ENCODE assay signal across 8 cellular contexts in genomic region chr5:178130576-178131445, GRCh38. TPM values are rescaled to one million over a fixed set of nuclear protein-coding genes. Genes with fewer than 3 reads are reported as not detected.
DNase-seq lines count a peak whose midpoint lies in the region; ATAC-seq, FAIRE-seq and TF ChIP-seq lines count a peak whose summit lies in the region.

Gene RMND5B (plus strand): TSS chr5:178131014. CDS start chr5:178138120, 7,106 bp downstream.

- H3K23me2 ChIP-seq in H1 (ENCODE audit: low read depth, low read length), result peaks cover 5% of the 10 kb centered on the region; the same call in 1 of the 2 replicates

- H3K4me3 Mint-ChIP-seq in CD8-positive, alpha-beta T cell, result peak within 1 kb of the TSS; percentile 83
- peak within 1 kb of the TSS; percentile 59 for H3K4me3 Mint-ChIP-seq in activated CD8-positive, alpha-beta memory T cell treated with anti-CD3 and anti-CD28 coated beads, Interleukin-2, amount 10 ng/mL, durations not matched to agents 7 days and 5 days

- intact Hi-C loops in CD8-positive, alpha-beta T cell (cut with DNase I, micrococcal nuclease), result loop anchor here (1.0 kb wide), 3 partner anchors 10 to 22 kb away; partner anchors contain the start of gene NHP2 (in 1 of the 2)

- H3K23ac ChIP-seq in H1 (ENCODE audit: insufficient read length) (no peak within 1 kb of the TSS), mesenchymal stem cell (ENCODE audit: low read length in 2 of 2) (no peak within 1 kb of the TSS)

- peak; percentile 82 for ATAC-seq in CD8-positive, alpha-beta T cell
- peak; percentile 86 for ATAC-seq in GM19452 (IDR thresholded peaks at IDR 0.05; ENCODE audit: unreplicated experiment)
- ATAC-seq in HG03571 (IDR thresholded peaks at IDR 0.05; ENCODE audit: unreplicated experiment), result peak; percentile 85
- peak; percentile 81 for ATAC-seq in activated CD8-positive, alpha-beta memory T cell treated with anti-CD3 and anti-CD28 coated beads, Interleukin-2, amount 10 ng/mL, durations not matched to agents 7 days and 5 days

- H2BK12ac ChIP-seq in H1 (ENCODE audit: low read depth, low read length) (no peak within 1 kb of the TSS; the same call in 1 of the 2 replicates), mesenchymal stem cell (ENCODE audit: low read length in 2 of 2) (peak within 1 kb of the TSS in 1 of 2 experiments; percentile 6)

- peak within 1 kb of the TSS; percentile 90 for H4K8ac ChIP-seq in H1 (ENCODE audit: extremely low read depth, insufficient read depth, low read length)
- peak within 1 kb of the TSS; percentile 86 for H4K8ac ChIP-seq in mesenchymal stem cell (ENCODE audit: low read length)

- H3K27me3 ChIP-seq in CD8-positive, alpha-beta T cell (ENCODE audit: insufficient read depth, low read length), result no peaks in the 10 kb centered on the region
- H3K27me3 ChIP-seq in NT2/D1 (ENCODE audit: insufficient read depth, insufficient read length), result no peaks in the 10 kb centered on the region
- no peaks in the 10 kb centered on the region for H3K27me3 ChIP-seq in H1 (replicated peaks in 1 of 4; ENCODE audit: control insufficient read depth in 3 of 4, extremely low read depth in 1 of 4, insufficient read depth in 3 of 4, low read length in 3 of 4)
- H3K27me3 ChIP-seq in mesenchymal stem cell (ENCODE audit: control insufficient read depth in 1 of 2, insufficient read depth in 1 of 2, low read length in 2 of 2), result no peaks in the 10 kb centered on the region

- H3K9me3 Mint-ChIP-seq in CD8-positive, alpha-beta T cell, result no peaks in the 10 kb centered on the region
- H3K9me3 Mint-ChIP-seq in activated CD8-positive, alpha-beta memory T cell treated with anti-CD3 and anti-CD28 coated beads, Interleukin-2, amount 10 ng/mL, durations not matched to agents 7 days and 5 days (ENCODE audit: low read depth), result no peaks in the 10 kb centered on the region

- H2BK120ac ChIP-seq in H1 (replicated peaks; ENCODE audit: low read depth, low read length), result peak within 1 kb of the TSS; percentile 61
- peak within 1 kb of the TSS; percentile 83 for H2BK120ac ChIP-seq in mesenchymal stem cell (ENCODE audit: low read depth, low read length)

- H3K27ac Mint-ChIP-seq in CD8-positive, alpha-beta T cell, result peak within 1 kb of the TSS; percentile 75
- H3K27ac Mint-ChIP-seq in activated CD8-positive, alpha-beta memory T cell treated with anti-CD3 and anti-CD28 coated beads, Interleukin-2, amount 10 ng/mL, durations not matched to agents 7 days and 5 days, result peak within 1 kb of the TSS; percentile 57

- no peaks in the 10 kb centered on the region for H3K9me3 ChIP-seq in CD8-positive, alpha-beta T cell (ENCODE audit: low read length)
- H3K9me3 ChIP-seq in NT2/D1 (ENCODE audit: insufficient read depth, low read length), result no peaks in the 10 kb centered on the region
- no peaks in the 10 kb centered on the region for H3K9me3 ChIP-seq in H1 (ENCODE audit: insufficient read depth in 2 of 2, low read depth in 1 of 2, low read length in 1 of 2)
- no peaks in the 10 kb centered on the region for H3K9me3 ChIP-seq in mesenchymal stem cell (ENCODE audit: control insufficient read depth, low read length)

- H4K91ac ChIP-seq in H1 (replicated peaks; ENCODE audit: insufficient read length, low read length) (peak within 1 kb of the TSS; percentile 44), mesenchymal stem cell (ENCODE audit: low read length) (peak within 1 kb of the TSS; percentile 76)

- H3K79me2 ChIP-seq in H1 (ENCODE audit: control insufficient read depth in 1 of 2, insufficient read depth in 2 of 2, low read length in 2 of 2), result peaks cover 4 to 42% of the 10 kb centered on the region in 2 experiments; a peak in 3 of 4 replicates

- H2AK5ac ChIP-seq in H1 (ENCODE audit: low read depth, low read length), result no peak within 1 kb of the TSS
- no peak within 1 kb of the TSS for H2AK5ac ChIP-seq in mesenchymal stem cell (ENCODE audit: low read length, severe bottlenecking)

- no peak within 1 kb of the TSS for H2BK20ac ChIP-seq in H1 (ENCODE audit: low read length)

- H3K27me3 Mint-ChIP-seq in CD8-positive, alpha-beta T cell (ENCODE audit: low read depth), result no peaks in the 10 kb centered on the region
- peaks cover 5% of the 10 kb centered on the region for H3K27me3 Mint-ChIP-seq in activated CD8-positive, alpha-beta memory T cell treated with anti-CD3 and anti-CD28 coated beads, Interleukin-2, amount 10 ng/mL, durations not matched to agents 7 days and 5 days

- no peak; a peak in 1 of 4 replicates for TF ChIP-seq RAD21 in H1 (IDR thresholded peaks at IDR 0.05 in 1 of 2, conservative IDR thresholded peaks at IDR 0.05 in 1 of 2; ENCODE audit: low read depth in 2 of 2, low read length in 2 of 2)

- H3K79me1 ChIP-seq in H1 (ENCODE audit: low read depth, low read length) (peaks cover 11% of the 10 kb centered on the region), mesenchymal stem cell (replicated peaks; ENCODE audit: low read length, poor library complexity, severe bottlenecking) (peaks cover 9% of the 10 kb centered on the region)

- TF ChIP-seq CTCF in CD8-positive, alpha-beta T cell (IDR thresholded peaks at IDR 0.05), result no peak
- TF ChIP-seq CTCF in H1 (IDR thresholded peaks at IDR 0.05; ENCODE audit: control extremely low read depth in 1 of 3, insufficient read depth in 1 of 3, low read depth in 1 of 3, low read length in 3 of 3), result peak in 1 of 3 experiments; percentile 11; a peak in 1 of 4 replicates

- peak within 1 kb of the TSS; percentile 89 for H4K5ac ChIP-seq in H1 (ENCODE audit: insufficient read length, low read depth, low read length)

- H3K4ac ChIP-seq in H1 (replicated peaks; ENCODE audit: insufficient read length, low read depth, low read length) (peak within 1 kb of the TSS; percentile 97), mesenchymal stem cell (ENCODE audit: low read depth in 1 of 2, low read length in 2 of 2) (peak within 1 kb of the TSS; percentile 18 to 60)

- TF ChIP-seq POLR2A in H1 (IDR thresholded peaks at IDR 0.05; ENCODE audit: control extremely low read depth in 1 of 2, low read depth in 2 of 2, low read length in 2 of 2), result peak in 1 of 2 experiments; percentile 79; a peak in 2 of 3 replicates

- DNase-seq in CD8-positive, alpha-beta T cell, result peak; percentile 56 to 87 (median 73)
- DNase-seq in NT2/D1 (ENCODE audit: low read depth, low spot score), result peak; percentile 56
- peak; percentile 77 for DNase-seq in activated CD8-positive, alpha-beta memory T cell treated with anti-CD3 and anti-CD28 coated beads, Interleukin-2, amount 10 ng/mL, durations not matched to agents 7 days and 5 days
- peak in 1 of 2 experiments; percentile 87 for DNase-seq in H1 (ENCODE audit: low read depth in 1 of 2, low spot score in 2 of 2)
- DNase-seq in mesenchymal stem cell, result peak; percentile 83
- peak; percentile 64 for DNase-seq in stimulated activated CD8-positive, alpha-beta memory T cell treated with anti-CD3 and anti-CD28 coated beads, Interleukin-12 subunit alpha, Interleukin-12 subunit beta, amount 100 ng/mL, for 24 hours (ENCODE audit: extremely low read depth)

- peak within 1 kb of the TSS; percentile 50 for H2BK5ac ChIP-seq in H1 (ENCODE audit: low read depth, low read length)
- H2BK5ac ChIP-seq in mesenchymal stem cell (ENCODE audit: low read depth, low read length, poor library complexity, severe bottlenecking), result peak within 1 kb of the TSS; percentile 74

- H3K4me1 Mint-ChIP-seq in CD8-positive, alpha-beta T cell (ENCODE audit: low read depth), result peaks cover 32% of the 10 kb centered on the region
- H3K4me1 Mint-ChIP-seq in activated CD8-positive, alpha-beta memory T cell treated with anti-CD3 and anti-CD28 coated beads, Interleukin-2, amount 10 ng/mL, durations not matched to agents 7 days and 5 days, result peaks cover 9% of the 10 kb centered on the region

- FAIRE-seq in H1 (lab: Jason Lieb, UNC), result no peak

- no peak within 1 kb of the TSS for H3K14ac ChIP-seq in H1 (ENCODE audit: insufficient read length)
- H3K14ac ChIP-seq in mesenchymal stem cell (ENCODE audit: low read length in 2 of 2), result peak within 1 kb of the TSS; percentile 35 to 47

- POLR2A ChIA-PET in CD8-positive, alpha-beta T cell (lab: Charles Lee), result interaction anchor here (1.0 to 1.1 kb wide), 3 partner anchors 10 to 15 kb away, joined by 3 to 6 read pairs (median 6); no protein-coding TSS in a partner anchor
- POLR2A ChIA-PET in H1 (lab: Charles Lee; ENCODE audit: partially characterized antibody), result interaction anchor here (1.0 to 40.7 kb wide), 8 partner anchors 3 to 86 kb away, joined by 3 to 1250 read pairs (median 60); partner anchors contain the start of genes N4BP3, NHP2 and RMND5B

- peaks cover 23% of the 10 kb centered on the region for H3K36me3 Mint-ChIP-seq in CD8-positive, alpha-beta T cell
- H3K36me3 Mint-ChIP-seq in activated CD8-positive, alpha-beta memory T cell treated with anti-CD3 and anti-CD28 coated beads, Interleukin-2, amount 10 ng/mL, durations not matched to agents 7 days and 5 days, result peaks cover 4% of the 10 kb centered on the region

- H3K4me2 ChIP-seq in H1 (ENCODE audit: insufficient read depth in 1 of 2, low read depth in 2 of 2, low read length in 2 of 2) (peak within 1 kb of the TSS; percentile 73 to 92), mesenchymal stem cell (ENCODE audit: low read length, poor library complexity, severe bottlenecking) (peak within 1 kb of the TSS; percentile 97)

- H3K18ac ChIP-seq in H1 (ENCODE audit: extremely low read depth, low read length) (peak within 1 kb of the TSS; percentile 88), mesenchymal stem cell (ENCODE audit: low read depth in 1 of 2, low read length in 2 of 2) (peak within 1 kb of the TSS; percentile 70 to 84)

- peaks cover 20% of the 10 kb centered on the region for H3K4me1 ChIP-seq in CD8-positive, alpha-beta T cell (ENCODE audit: insufficient read depth, low read length)
- peaks cover 5% of the 10 kb centered on the region for H3K4me1 ChIP-seq in NT2/D1 (ENCODE audit: insufficient read depth, insufficient read length)
- H3K4me1 ChIP-seq in H1 (replicated peaks in 1 of 4; ENCODE audit: control insufficient read depth in 3 of 4, insufficient read depth in 4 of 4, low read length in 3 of 4), result peaks cover 4 to 17% (median 13%) of the 10 kb centered on the region in 4 experiments
- peaks cover 7% of the 10 kb centered on the region for H3K4me1 ChIP-seq in mesenchymal stem cell (ENCODE audit: control insufficient read depth, insufficient read depth, low read depth, low read length)

- H4K20me1 ChIP-seq in H1 (replicated peaks in 1 of 2; ENCODE audit: control insufficient read depth in 1 of 2, insufficient read depth in 2 of 2, low read length in 2 of 2), result peaks cover 0 to 8% of the 10 kb centered on the region in 2 experiments

- CTCF ChIA-PET in CD8-positive, alpha-beta T cell (lab: Charles Lee), result interaction anchor here (0.8 to 3.7 kb wide), 4 partner anchors 10 to 54 kb away, joined by 3 to 25 read pairs (median 4); no protein-coding TSS in a partner anchor
- CTCF ChIA-PET in activated CD8-positive, alpha-beta memory T cell treated with anti-CD3 and anti-CD28 coated beads, Interleukin-2, amount 10 ng/mL, durations not matched to agents 7 days and 5 days (lab: Charles Lee), result interaction anchor here (1.0 to 3.5 kb wide), 3 partner anchors 11 to 15 kb away, joined by 3 to 28 read pairs (median 3); no protein-coding TSS in a partner anchor
- CTCF ChIA-PET in H1 (lab: Charles Lee; ENCODE audit: partially characterized antibody), result interaction anchor here (0.9 to 9.2 kb wide), 5 partner anchors 11 to 55 kb away, joined by 4 to 125 read pairs (median 8); partner anchors contain the start of gene N4BP3

- peak in 1 of 2 experiments; percentile 95; a peak in 2 of 3 replicates for TF ChIP-seq EP300 in H1 (IDR thresholded peaks at IDR 0.05; ENCODE audit: borderline replicate concordance in 1 of 2, low read depth in 2 of 2, low read length in 2 of 2)

- WGBS in H1 (ENCODE audit: extremely low coverage in 1 of 2, insufficient coverage in 1 of 2, insufficient read length in 1 of 2, insufficient replicate concordance in 2 of 2, low coverage in 1 of 2, low lambda C conversion rate in 2 of 2, missing lambda C conversion rate in 1 of 2), 2 experiments, result 2% methylated on average over 80 of the region's 102 CpGs; no CpG with 5 or more reads in 1 of the 2 experiments
- under 1% methylated on average over 88 of the region's 102 CpGs for WGBS in mesenchymal stem cell

- H3K4me3 ChIP-seq in CD8-positive, alpha-beta T cell (ENCODE audit: low read depth, low read length), result peak within 1 kb of the TSS; percentile 85
- H3K4me3 ChIP-seq in NT2/D1 (ENCODE audit: insufficient read length, low read depth) (peak within 1 kb of the TSS; percentile 78), H1 (ENCODE audit: extremely low read depth in 1 of 4, insufficient read depth in 2 of 4, low read depth in 3 of 4, low read length in 4 of 4) (peak within 1 kb of the TSS; percentile 72 to 95 (median 78)), mesenchymal stem cell (ENCODE audit: insufficient read depth in 1 of 2, low read depth in 1 of 2, low read length in 2 of 2) (peak within 1 kb of the TSS; percentile 83 to 86)

- peak within 1 kb of the TSS; percentile 66 for H3K27ac ChIP-seq in CD8-positive, alpha-beta T cell (ENCODE audit: low read depth, low read length)
- H3K27ac ChIP-seq in H1 (ENCODE audit: low read depth, low read length) (peak within 1 kb of the TSS; percentile 86), mesenchymal stem cell (ENCODE audit: low read length, poor library complexity, severe bottlenecking) (peak within 1 kb of the TSS; percentile 75)

- peak within 1 kb of the TSS; percentile 92 for H3K56ac ChIP-seq in H1 (replicated peaks; ENCODE audit: insufficient read length, low read depth, low read length)

- no peak within 1 kb of the TSS for H2AFZ ChIP-seq in H1 (ENCODE audit: low read length)
- peak within 1 kb of the TSS; percentile 91 for H2AFZ ChIP-seq in mesenchymal stem cell (ENCODE audit: low read depth, low read length)

- no peak within 1 kb of the TSS for H2BK15ac ChIP-seq in H1 (ENCODE audit: low read length)
- H2BK15ac ChIP-seq in mesenchymal stem cell (ENCODE audit: low read depth, poor library complexity, severe bottlenecking), result peak within 1 kb of the TSS; percentile 91

- H3K9ac ChIP-seq in NT2/D1 (ENCODE audit: insufficient read length, low read depth) (peak within 1 kb of the TSS; percentile 88), H1 (replicated peaks in 1 of 4; ENCODE audit: extremely low read depth in 1 of 4, low read depth in 3 of 4, low read length in 3 of 4) (peak within 1 kb of the TSS; percentile 45 to 94 (median 77)), mesenchymal stem cell (ENCODE audit: low read length) (peak within 1 kb of the TSS; percentile 89)

- peaks cover 3% of the 10 kb centered on the region for H3K36me3 ChIP-seq in CD8-positive, alpha-beta T cell (ENCODE audit: insufficient read depth, low read length)
- H3K36me3 ChIP-seq in NT2/D1 (ENCODE audit: insufficient read depth, insufficient read length, low read length), result peaks cover 14% of the 10 kb centered on the region
- H3K36me3 ChIP-seq in H1 (ENCODE audit: control insufficient read depth in 2 of 4, insufficient read depth in 4 of 4, low read length in 3 of 4), result peaks cover 2 to 22% (median 10%) of the 10 kb centered on the region in 4 experiments; a peak in 5 of 8 replicates
- peaks cover 7 to 16% of the 10 kb centered on the region in 2 experiments for H3K36me3 ChIP-seq in mesenchymal stem cell (ENCODE audit: control insufficient read depth in 1 of 2, insufficient read depth in 2 of 2, low read depth in 1 of 2, low read length in 2 of 2)

RNA-seq across cellular contexts. Expression of gene RMND5B, which starts in this region (rescaled TPM):
- total RNA-seq in CD8-positive, alpha-beta T cell, result 10 to 100 TPM in 1 of 2 experiments, 1 to 10 TPM in 1; 9.3 to 12.6 TPM
- 1 to 10 TPM; 3.7 to 5.6 TPM for total RNA-seq in activated CD8-positive, alpha-beta memory T cell treated with anti-CD3 and anti-CD28 coated beads, Interleukin-2, amount 10 ng/mL, durations not matched to agents 7 days and 5 days
- total RNA-seq in H1 (2021; fragmentation: NEBNext Ultra II Directional; extraction: Animal tissue kit (Norgen Biotek cat#: 25700)), result 74.6 and 75.9 TPM in 2 replicates
- polyA plus RNA-seq in H1 (2011; rRNA removed), result 90.2 and 106 TPM in 2 replicates
- polyA plus RNA-seq in H1 (2011; cell fraction: cytosol; rRNA removed), result 105 TPM
- 153 TPM for polyA plus RNA-seq in H1 (2011; cell fraction: nucleus; rRNA removed)
- 65.3 to 93.7 TPM (median 87.0 TPM) in 4 replicates for polyA plus RNA-seq in H1 (2012, experiment 1 of 2)
- 74.6 TPM for polyA plus RNA-seq in H1 (2012, experiment 2 of 2)
- 53.0 TPM for polyA plus RNA-seq in H1 (2013, experiment 1 of 2)
- polyA plus RNA-seq in H1 (2013, experiment 2 of 2), result 51.3 TPM
- 107 and 109 TPM in 2 replicates for polyA minus RNA-seq in H1 (2011; rRNA and poly(A)+ RNA removed)
- polyA minus RNA-seq in H1 (2011; cell fraction: cytosol; rRNA and poly(A)+ RNA removed), result 52.0 TPM
- polyA minus RNA-seq in H1 (2011; cell fraction: nucleus; rRNA and poly(A)+ RNA removed), result 71.2 TPM
- 14.0 TPM for polyA plus RNA-seq in mesenchymal stem cell (2013, experiment 1 of 2)
- polyA plus RNA-seq in mesenchymal stem cell (2013, experiment 2 of 2), result 14.1 TPM
